In the genomic region with DNA sequence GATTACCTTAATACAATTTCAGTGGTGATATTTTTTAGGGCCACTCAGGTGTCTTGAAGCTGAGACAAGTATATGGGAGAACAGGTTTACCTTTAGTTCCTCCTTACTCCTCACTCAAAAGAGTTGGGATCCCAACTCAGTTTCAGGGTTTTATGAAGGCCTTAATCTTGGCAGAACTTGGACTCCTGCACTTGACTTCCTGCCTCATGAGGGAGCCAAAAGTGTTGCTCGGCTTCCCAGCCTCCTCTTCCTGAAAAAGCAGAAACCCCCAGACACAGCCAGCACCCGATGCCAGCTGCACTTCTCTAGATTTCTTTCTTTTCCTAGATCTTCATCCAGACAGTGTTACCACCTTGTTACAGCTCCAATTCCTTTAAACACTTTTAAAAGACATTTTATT, we compare ENCODE assay signal across 18 cellular contexts.
"Had no signal": no experiment of that assay in that cellular context is flagged by ENCODE, and none has a peak within 500 bp of the region (broad histone marks: within the 10 kb centered on the region; RNA-seq: fewer than 3 reads in every experiment).

No MANE protein-coding gene starts in this region.

- H3K9me3 ChIP-seq: pancreas, thyroid gland had no signal

- H3K4me1 ChIP-seq: suprapubic skin, uterus had no signal

- H3K27me3 ChIP-seq: foreskin keratinocyte, pancreas, suprapubic skin, thyroid gland, upper lobe of left lung, uterus had no signal

- H3K4me3 Mint-ChIP-seq: endodermal cell; natural killer cell treated with Interleukin-12 subunit alpha and Interleukin-12 subunit beta and Interleukin-15 and Interleukin-18, amount 100 ng/mL, for 72 hours had no signal

- H3K4me3 ChIP-seq: pancreas, smooth muscle cell, suprapubic skin, thyroid gland, upper lobe of left lung, uterus had no signal

- H3K27ac Mint-ChIP-seq: endodermal cell; natural killer cell treated with Interleukin-12 subunit alpha and Interleukin-12 subunit beta and Interleukin-15 and Interleukin-18, amount 100 ng/mL, for 72 hours; progenitor cell of endocrine pancreas had no signal

- ATAC-seq: foreskin keratinocyte; natural killer cell treated with Interleukin-12 subunit alpha and Interleukin-12 subunit beta and Interleukin-15 and Interleukin-18, amount 100 ng/mL, for 72 hours; pancreas; right cardiac atrium had no signal

- H3K27me3 Mint-ChIP-seq: progenitor cell of endocrine pancreas had no signal

- H3K36me3 ChIP-seq: pancreas, suprapubic skin, thyroid gland, upper lobe of left lung, uterus had no signal

- H3K4me1 Mint-ChIP-seq: endodermal cell had no signal

- DNase-seq: dermis blood vessel endothelial cell; effector CD4-positive, alpha-beta T cell; endodermal cell; erythroblast; foreskin keratinocyte; kidney; occipital lobe; pancreas; right cardiac atrium; stimulated activated CD4-positive, alpha-beta T cell treated with anti-CD3 and anti-CD28 coated beads, Interleukin-2, amount 100 ng/mL, for 48 hours; stimulated activated naive CD4-positive, alpha-beta T cell treated with Interleukin-2 at 50 U/mL for 16 hours; thyroid gland; upper lobe of left lung; uterus had no signal

- H3K27ac ChIP-seq: foreskin keratinocyte, pancreas, suprapubic skin, thyroid gland, upper lobe of left lung, uterus had no signal
